1 cellular context compared by ENCODE assay signal in genomic region chr3:9932843-9933560, GRCh38.
TF ChIP-seq lines count a peak whose summit lies in the region.

No MANE protein-coding gene starts in this region.

TF ChIP-seq in K562, 482 proteins besides CTCF, POLR2A, EP300 and RAD21 (continued from another document and continues in another):
- TF ChIP-seq ZBTB40 (IDR thresholded peaks at IDR 0.05), result peak; percentile 63; the same call in 1 of the 2 replicates
- TF ChIP-seq ZBTB40 (CRISPR knock-in tag; IDR thresholded peaks at IDR 0.05), result no peak
- TF ChIP-seq ZNF785 (CRISPR knock-in tag; IDR thresholded peaks at IDR 0.05), result no peak
- no peak; the same call in 1 of the 2 replicates for TF ChIP-seq LARP7 (IDR thresholded peaks at IDR 0.05)
- TF ChIP-seq ZNF282 (CRISPR knock-in tag; IDR thresholded peaks at IDR 0.05), result no peak
- TF ChIP-seq NFYB (IDR thresholded peaks at IDR 0.05; ENCODE audit: extremely low read depth, insufficient read length), result no peak
- no peak for TF ChIP-seq REST (CRISPR knock-in tag; IDR thresholded peaks at IDR 0.05; ENCODE audit: low read depth)
- no peak for TF ChIP-seq DNMT1 (IDR thresholded peaks at IDR 0.05)
- TF ChIP-seq DLX4 (CRISPR knock-in tag; IDR thresholded peaks at IDR 0.05), result no peak
- no peak for TF ChIP-seq ELK1 (CRISPR knock-in tag; IDR thresholded peaks at IDR 0.05)
- no peak for TF ChIP-seq GTF3C2 (IDR thresholded peaks at IDR 0.05; ENCODE audit: borderline replicate concordance, extremely low read depth, insufficient read length)
- no peak for TF ChIP-seq SETDB1 (IDR thresholded peaks at IDR 0.05; ENCODE audit: low read length)
- no peak for TF ChIP-seq SFPQ (IDR thresholded peaks at IDR 0.05; ENCODE audit: low read depth, low read length)
- TF ChIP-seq GABPA (tag; conservative IDR thresholded peaks at IDR 0.05; ENCODE audit: low read depth), result no peak
- TF ChIP-seq SP2 (IDR thresholded peaks at IDR 0.05; ENCODE audit: extremely low read depth, low read depth, low read length, poor library complexity, severe bottlenecking), result no peak
- TF ChIP-seq ZNF143 (CRISPR knock-in tag; IDR thresholded peaks at IDR 0.05), result no peak; the same call in 1 of the 2 replicates
- no peak for TF ChIP-seq TCF7L2 (IDR thresholded peaks at IDR 0.05; ENCODE audit: low read depth, low read length)
- TF ChIP-seq CREM (IDR thresholded peaks at IDR 0.05; ENCODE audit: low read depth), result peak; percentile 88
- TF ChIP-seq GABPB1 (CRISPR knock-in tag; IDR thresholded peaks at IDR 0.05), result peak; percentile 75
- no peak for TF ChIP-seq MEF2D (tag; conservative IDR thresholded peaks at IDR 0.05; ENCODE audit: low read depth)
